In the genomic region with DNA sequence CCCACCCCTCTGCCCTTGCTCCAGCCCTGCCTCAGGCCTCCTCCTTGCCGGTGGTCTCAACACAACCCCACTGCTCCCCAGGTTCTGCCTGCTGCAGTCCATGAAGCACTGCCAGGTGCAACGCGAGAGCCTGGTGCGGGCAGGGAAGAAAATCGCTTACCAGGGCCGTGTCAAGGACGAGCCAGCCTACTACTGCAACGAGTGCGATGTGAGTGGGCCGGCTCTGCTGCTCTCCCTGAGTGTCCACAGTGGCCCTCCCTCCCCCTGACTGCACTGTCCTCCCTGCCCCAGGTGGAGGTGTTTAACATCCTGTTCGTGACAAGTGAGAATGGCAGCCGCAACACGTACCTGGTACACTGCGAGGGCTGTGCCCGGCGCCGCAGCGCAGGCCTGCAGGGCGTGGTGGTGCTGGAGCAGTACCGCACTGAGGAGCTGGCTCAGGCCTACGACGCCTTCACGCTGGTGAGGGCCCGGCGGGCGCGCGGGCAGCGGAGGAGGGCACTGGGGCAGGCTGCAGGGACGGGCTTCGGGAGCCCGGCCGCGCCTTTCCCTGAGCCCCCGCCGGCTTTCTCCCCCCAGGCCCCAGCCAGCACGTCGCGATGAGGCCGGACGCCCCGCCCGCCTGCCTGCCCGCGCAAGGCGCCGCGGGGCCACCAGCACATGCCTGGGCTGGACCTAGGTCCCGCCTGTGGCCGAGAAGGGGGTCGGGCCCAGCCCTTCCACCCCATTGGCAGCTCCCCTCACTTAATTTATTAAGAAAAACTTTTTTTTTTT, we compare ENCODE assay signal across 13 cellular contexts. TPM values are rescaled to one million over a fixed set of nuclear protein-coding genes. Genes with fewer than 3 reads are reported as not detected.
DNase-seq lines count a peak whose midpoint lies in the region; ATAC-seq and TF ChIP-seq lines count a peak whose summit lies in the region.
"Had no signal": no experiment of that assay in that cellular context is flagged by ENCODE, and none has a peak within 500 bp of the region (broad histone marks: within the 10 kb centered on the region; RNA-seq: fewer than 3 reads in every experiment).

No MANE protein-coding gene starts in this region.

- H3K4me3 ChIP-seq in HUES64 (ENCODE audit: low read length) (peak overlapping the region; percentile 72; the same call in 1 of the 2 replicates), iPS-18c (ENCODE audit: insufficient read depth, low read depth, low read length) (peak overlapping the region; percentile 28; the same call in 1 of the 2 replicates), psoas muscle (peak overlapping the region; percentile 86)
- H3K4me3 ChIP-seq: testis had no signal

- H3K27ac ChIP-seq in HUES64 (ENCODE audit: low read depth, low read length), result no peak overlapping the region
- H3K27ac ChIP-seq in psoas muscle, result peak overlapping the region; percentile 30
- H3K27ac ChIP-seq: testis had no signal

- peaks cover 2% of the 10 kb centered on the region for H3K36me3 Mint-ChIP-seq in activated CD8-positive, alpha-beta memory T cell treated with anti-CD3 and anti-CD28 coated beads, Interleukin-2, amount 10 ng/mL, durations not matched to agents 7 days and 5 days

- peaks cover 48% of the 10 kb centered on the region for H3K4me1 Mint-ChIP-seq in activated CD8-positive, alpha-beta memory T cell treated with anti-CD3 and anti-CD28 coated beads, Interleukin-2, amount 10 ng/mL, durations not matched to agents 7 days and 5 days

- no peak overlapping the region for H3K9ac ChIP-seq in HUES64 (ENCODE audit: low read depth, low read length)

- CTCF ChIA-PET in activated CD8-positive, alpha-beta memory T cell treated with anti-CD3 and anti-CD28 coated beads, Interleukin-2, amount 10 ng/mL, durations not matched to agents 7 days and 5 days (lab: Charles Lee), result interaction anchor here (0.6 to 1.0 kb wide), 3 partner anchors 17 to 28 kb away, joined by 3 to 4 read pairs (median 3); no protein-coding TSS in a partner anchor

- peaks cover 17% of the 10 kb centered on the region; the same call in 1 of the 2 replicates for H3K36me3 ChIP-seq in HUES64 (ENCODE audit: insufficient read depth, low read length)
- H3K36me3 ChIP-seq in psoas muscle (ENCODE audit: insufficient read depth in 1 of 2, low read depth in 1 of 2), result peaks cover 8 to 61% of the 10 kb centered on the region in 2 donors

- no peak for TF ChIP-seq CTCF in psoas muscle (IDR thresholded peaks at IDR 0.05)

- H3K4me3 Mint-ChIP-seq in activated CD8-positive, alpha-beta memory T cell treated with anti-CD3 and anti-CD28 coated beads, Interleukin-2, amount 10 ng/mL, durations not matched to agents 7 days and 5 days, result no peak overlapping the region
- H3K4me3 Mint-ChIP-seq: activated naive CD4-positive, alpha-beta T cell treated with anti-CD3 and anti-CD28 coated beads for 36 hours had no signal

- intact Hi-C loops in psoas muscle (cut with DNase I), result loop anchor here in 1 of 2 donors (5.0 kb wide), 1 partner anchor 111 kb away; no protein-coding TSS in a partner anchor

- DNase-seq in activated CD8-positive, alpha-beta memory T cell treated with anti-CD3 and anti-CD28 coated beads, Interleukin-2, amount 10 ng/mL, durations not matched to agents 7 days and 5 days, result peak; percentile 40
- no peak for DNase-seq in activated CD8-positive, alpha-beta memory T cell treated with anti-CD3 and anti-CD28 coated beads, Interleukin-2, amount 50 U/mL, for 48 hours
- DNase-seq in psoas muscle (peak in 1 of 2 donors; percentile 56), NCI-H510A (lab: John Stamatoyannopoulos, UW) (no peak)
- DNase-seq: activated naive CD4-positive, alpha-beta T cell treated with anti-CD3 and anti-CD28 coated beads for 36 hours; NCI-H1092; NCI-H345; small intestine; testis had no signal

- no peaks in the 10 kb centered on the region for H3K9me3 ChIP-seq in HUES64 (ENCODE audit: insufficient read depth, low read depth, low read length)
- H3K9me3 ChIP-seq in iPS-18c (ENCODE audit: control insufficient read depth, insufficient read depth, low read length), result peaks cover 3% of the 10 kb centered on the region
- H3K9me3 ChIP-seq in psoas muscle, result no peaks in the 10 kb centered on the region
- H3K9me3 ChIP-seq: testis had no signal

- H3K9me3 Mint-ChIP-seq in activated CD8-positive, alpha-beta memory T cell treated with anti-CD3 and anti-CD28 coated beads, Interleukin-2, amount 10 ng/mL, durations not matched to agents 7 days and 5 days (ENCODE audit: low read depth), result no peaks in the 10 kb centered on the region
- H3K9me3 Mint-ChIP-seq: activated naive CD4-positive, alpha-beta T cell treated with anti-CD3 and anti-CD28 coated beads for 36 hours had no signal

- ATAC-seq in activated CD8-positive, alpha-beta memory T cell treated with anti-CD3 and anti-CD28 coated beads, Interleukin-2, amount 10 ng/mL, durations not matched to agents 7 days and 5 days, result no peak
- ATAC-seq in psoas muscle (no peak), HG02970 (IDR thresholded peaks at IDR 0.05; ENCODE audit: low FRiP score, unreplicated experiment) (no peak), HG03378 (IDR thresholded peaks at IDR 0.05; ENCODE audit: unreplicated experiment) (no peak)

- no peak overlapping the region for H3K27ac Mint-ChIP-seq in activated CD8-positive, alpha-beta memory T cell treated with anti-CD3 and anti-CD28 coated beads, Interleukin-2, amount 10 ng/mL, durations not matched to agents 7 days and 5 days

- WGBS in HUES64, result 57% methylated on average over 50 of the region's 51 CpGs
- 68 to 75% (median 71%) methylated on average over 42 to 51 of the region's 51 CpGs for WGBS in psoas muscle, 3 donors

- no peaks in the 10 kb centered on the region for H3K27me3 Mint-ChIP-seq in activated CD8-positive, alpha-beta memory T cell treated with anti-CD3 and anti-CD28 coated beads, Interleukin-2, amount 10 ng/mL, durations not matched to agents 7 days and 5 days

- H3K27me3 ChIP-seq in HUES64 (ENCODE audit: insufficient read depth, low read length) (peaks cover 48% of the 10 kb centered on the region), psoas muscle (ENCODE audit: insufficient read depth in 3 of 3, low read length in 2 of 3) (no peaks in the 10 kb centered on the region)
- H3K27me3 ChIP-seq: testis had no signal

- peaks cover 6% of the 10 kb centered on the region for H3K4me1 ChIP-seq in HUES64 (ENCODE audit: insufficient read depth, low read length)
- H3K4me1 ChIP-seq in psoas muscle, result peaks cover 19% of the 10 kb centered on the region

RNA-seq across cellular contexts. Expression of gene TMEM88, which starts 1.8 kb away (rescaled TPM):
- 1 to 10 TPM in 1 of 2 experiments, under 1 TPM in 1; 0.84 to 1.2 TPM for total RNA-seq in activated CD8-positive, alpha-beta memory T cell treated with anti-CD3 and anti-CD28 coated beads, Interleukin-2, amount 10 ng/mL, durations not matched to agents 7 days and 5 days
- 11.1 TPM for polyA plus RNA-seq in HUES64 (2013, experiment 1 of 2)
- 13.9 TPM for polyA plus RNA-seq in HUES64 (2013, experiment 2 of 2)
- 10 to 100 TPM; 16.3 to 31.3 (median 19.0) TPM for total RNA-seq in psoas muscle
- polyA plus RNA-seq in psoas muscle, result 10 to 100 TPM; 24.0 to 57.4 (median 42.6) TPM

RNA-seq across cellular contexts. Expression of gene NAA38, which starts 4.3 kb away (rescaled TPM):
- 10 to 100 TPM; 86.0 to 95.8 TPM for total RNA-seq in activated CD8-positive, alpha-beta memory T cell treated with anti-CD3 and anti-CD28 coated beads, Interleukin-2, amount 10 ng/mL, durations not matched to agents 7 days and 5 days
- polyA plus RNA-seq in HUES64 (2013, experiment 1 of 2), result 49.8 TPM
- 47.3 TPM for polyA plus RNA-seq in HUES64 (2013, experiment 2 of 2)
- 10 to 100 TPM; 60.8 to 95.4 (median 73.3) TPM for total RNA-seq in psoas muscle
- polyA plus RNA-seq in psoas muscle, result 100 to 1,000 TPM; 104 to 148 (median 109) TPM

RNA-seq across cellular contexts. Expression of gene CYB5D1, which starts 4.7 kb away (rescaled TPM):
- total RNA-seq in activated CD8-positive, alpha-beta memory T cell treated with anti-CD3 and anti-CD28 coated beads, Interleukin-2, amount 10 ng/mL, durations not matched to agents 7 days and 5 days, result 1 to 10 TPM; 6.4 to 8.2 TPM
- polyA plus RNA-seq in HUES64 (2013, experiment 1 of 2), result 12.3 TPM
- polyA plus RNA-seq in HUES64 (2013, experiment 2 of 2), result 8.8 TPM
- 10 to 100 TPM in 2 of 4 donors, 1 to 10 TPM in 2; 9.9 to 11.9 (median 10.2) TPM for total RNA-seq in psoas muscle
- polyA plus RNA-seq in psoas muscle, result 10 to 100 TPM in 2 of 3 donors, 1 to 10 TPM in 1; 7.1 to 31.7 (median 10.4) TPM

RNA-seq across cellular contexts. Expression of gene KDM6B, which starts 19.1 kb away (rescaled TPM):
- 10 to 100 TPM; 15.5 to 31.9 TPM for total RNA-seq in activated CD8-positive, alpha-beta memory T cell treated with anti-CD3 and anti-CD28 coated beads, Interleukin-2, amount 10 ng/mL, durations not matched to agents 7 days and 5 days
- polyA plus RNA-seq in HUES64 (2013, experiment 1 of 2), result 9.3 TPM
- 10.8 TPM for polyA plus RNA-seq in HUES64 (2013, experiment 2 of 2)
- 10 to 100 TPM; 11.8 to 26.0 (median 17.9) TPM for total RNA-seq in psoas muscle
- 10 to 100 TPM in 1 of 3 donors, 1 to 10 TPM in 2; 2.8 to 16.6 (median 6.3) TPM for polyA plus RNA-seq in psoas muscle

RNA-seq across cellular contexts. Expression of gene CHD3, which starts 35.5 kb away (rescaled TPM):
- total RNA-seq in activated CD8-positive, alpha-beta memory T cell treated with anti-CD3 and anti-CD28 coated beads, Interleukin-2, amount 10 ng/mL, durations not matched to agents 7 days and 5 days, result 100 to 1,000 TPM; 139 to 147 TPM
- polyA plus RNA-seq in HUES64 (2013, experiment 1 of 2), result 23.9 TPM
- polyA plus RNA-seq in HUES64 (2013, experiment 2 of 2), result 24.9 TPM
- 10 to 100 TPM in 1 of 4 donors, 1 to 10 TPM in 3; 5.8 to 13.1 (median 7.5) TPM for total RNA-seq in psoas muscle
- polyA plus RNA-seq in psoas muscle, result 1 to 10 TPM; 3.3 to 6.9 (median 6.8) TPM

Comparison
In these comparisons a context has a peak if more than half of its experiments do, and no peak if none do; other contexts are left out.
1. H3K4me3 ChIP-seq: peak in every context shown above with its lines; median percentile 86 in psoas muscle; 72 in HUES64; 28 in iPS-18c.
2. RNA of gene TMEM88, which starts 1.8 kb away (total RNA-seq): 16.3 to 31.3 TPM in psoas muscle; 0.84 to 1.2 TPM in activated CD8-positive, alpha-beta memory T cell treated with anti-CD3 and anti-CD28 coated beads, Interleukin-2, amount 10 ng/mL, durations not matched to agents 7 days and 5 days; every median in the first group is over 4 times any median in the second.